Comparison of ENCODE assay signal across 16 cellular contexts in the genomic region with DNA sequence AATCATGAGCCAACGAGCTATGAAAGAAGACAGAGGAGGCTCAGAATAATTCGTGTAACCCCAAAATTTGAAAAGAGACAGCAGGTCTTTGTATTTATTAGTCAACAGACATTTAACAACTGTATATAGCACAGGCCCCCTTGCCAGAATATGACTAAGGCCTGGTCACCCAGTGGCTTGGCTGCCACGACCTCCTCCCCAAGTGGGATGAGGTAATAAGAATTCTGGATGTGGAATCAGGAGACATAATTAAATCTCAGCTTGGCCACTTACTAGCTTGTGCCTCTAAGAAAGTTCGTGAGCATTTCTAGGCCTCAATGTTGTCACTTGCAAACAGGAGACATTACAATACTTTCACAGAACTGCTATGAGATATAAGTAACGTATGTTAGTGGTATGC.
DNase-seq lines count a peak whose midpoint lies in the region; ATAC-seq and TF ChIP-seq lines count a peak whose summit lies in the region.
"Had no signal": no experiment of that assay in that cellular context is flagged by ENCODE, and none has a peak within 500 bp of the region (broad histone marks: within the 10 kb centered on the region; RNA-seq: fewer than 3 reads in every experiment).

No MANE protein-coding gene starts in this region.

- H3K9me3 ChIP-seq in osteoblast (ENCODE audit: low read depth, low read length) (no peaks in the 10 kb centered on the region), T-helper 17 cell (ENCODE audit: control insufficient read depth, low read length, poor library complexity, severe bottlenecking) (no peaks in the 10 kb centered on the region)
- H3K9me3 ChIP-seq: BLaER1, SJSA1 had no signal

- H3K9me3 Mint-ChIP-seq in stimulated activated memory B cell treated with anti-CD40 and anti-IgM and Interleukin-4, amounts not matched to agents 10 μg/mL and 1 μg/mL and 100 μg/mL, for 72 hours = no peaks in the 10 kb centered on the region
- H3K9me3 Mint-ChIP-seq: activated CD8-positive, alpha-beta T cell treated with anti-CD3 and anti-CD28 coated beads for 36 hours had no signal

- H3K4me3 ChIP-seq in fibroblast of the aortic adventitia (ENCODE audit: low read depth, low read length) (no peak overlapping the region), osteoblast (ENCODE audit: insufficient read depth, low read length) (no peak overlapping the region)
- H3K4me3 ChIP-seq: BLaER1, SJSA1 had no signal

- no peaks in the 10 kb centered on the region for H4K20me1 ChIP-seq in osteoblast (ENCODE audit: insufficient read depth, low read length)
- H4K20me1 ChIP-seq: BLaER1 had no signal

- H3K27me3 ChIP-seq in osteoblast (ENCODE audit: insufficient read depth, low read length) = no peaks in the 10 kb centered on the region
- H3K27me3 ChIP-seq: BLaER1, SJSA1 had no signal

- no peak overlapping the region for H3K27ac Mint-ChIP-seq in T-helper 17 cell
- H3K27ac Mint-ChIP-seq in stimulated activated memory B cell treated with anti-CD40 and anti-IgM and Interleukin-4, amounts not matched to agents 10 μg/mL and 1 μg/mL and 100 μg/mL, for 72 hours = no peak overlapping the region
- H3K27ac Mint-ChIP-seq: activated CD8-positive, alpha-beta T cell treated with anti-CD3 and anti-CD28 coated beads for 36 hours; stimulated activated naive CD8-positive, alpha-beta T cell treated with anti-CD3 and anti-CD28 coated beads, Interleukin-15, Interleukin-2, amounts not matched to agents 100 ng/mL and 50 ng/mL, for 24 hours had no signal

- H2AFZ ChIP-seq in osteoblast (ENCODE audit: low read length) = peak overlapping the region; percentile 20

- DNase-seq in GM03348 (ENCODE audit: low spot score) (peak; percentile 74), fibroblast of the aortic adventitia (ENCODE audit: low read depth) (peak; percentile 78), osteoblast (ENCODE audit: insufficient read length, low spot score, missing footprints) (peak; percentile 75), T-helper 17 cell (no peak), GM10266 (ENCODE audit: extremely low spot score) (no peak)
- no peak for DNase-seq in activated T-cell treated with anti-CD3 and anti-CD28 coated beads, Interleukin-2, amount 50 U/mL, for 48 hours
- DNase-seq: activated CD8-positive, alpha-beta T cell treated with anti-CD3 and anti-CD28 coated beads for 36 hours; DMS53; Karpas-422; kidney; NCI-H446 treated with DMSO at 0.1 percent for 48 hours had no signal

- H3K4me1 Mint-ChIP-seq in T-helper 17 cell = peaks cover 2% of the 10 kb centered on the region
- no peaks in the 10 kb centered on the region for H3K4me1 Mint-ChIP-seq in stimulated activated memory B cell treated with anti-CD40 and anti-IgM and Interleukin-4, amounts not matched to agents 10 μg/mL and 1 μg/mL and 100 μg/mL, for 72 hours

- peaks cover 11% of the 10 kb centered on the region for H3K4me1 ChIP-seq in osteoblast (ENCODE audit: insufficient read depth, low read length)
- H3K4me1 ChIP-seq: BLaER1, SJSA1 had no signal

- ATAC-seq in SK-N-SH treated with all-trans-retinoic acid at 6 μM for 48 hours = peak; percentile 82
- ATAC-seq in T-helper 17 cell = no peak
- no peak for ATAC-seq in stimulated activated memory B cell treated with anti-CD40 and anti-IgM and Interleukin-4, amounts not matched to agents 10 μg/mL and 1 μg/mL and 100 μg/mL, for 72 hours
- ATAC-seq: activated CD8-positive, alpha-beta T cell treated with anti-CD3 and anti-CD28 coated beads for 36 hours had no signal

- no peaks in the 10 kb centered on the region for H3K79me2 ChIP-seq in osteoblast (ENCODE audit: insufficient read depth, low read length)

- H3K27ac ChIP-seq in osteoblast (ENCODE audit: low read depth, low read length) = peak overlapping the region; percentile 24
- H3K27ac ChIP-seq: BLaER1, SJSA1 had no signal

- no peak overlapping the region for H3K4me3 Mint-ChIP-seq in T-helper 17 cell
- H3K4me3 Mint-ChIP-seq in stimulated activated memory B cell treated with anti-CD40 and anti-IgM and Interleukin-4, amounts not matched to agents 10 μg/mL and 1 μg/mL and 100 μg/mL, for 72 hours = no peak overlapping the region
- H3K4me3 Mint-ChIP-seq: activated CD8-positive, alpha-beta T cell treated with anti-CD3 and anti-CD28 coated beads for 36 hours; stimulated activated naive CD8-positive, alpha-beta T cell treated with anti-CD3 and anti-CD28 coated beads, Interleukin-15, Interleukin-2, amounts not matched to agents 100 ng/mL and 50 ng/mL, for 24 hours had no signal

- no peaks in the 10 kb centered on the region for H3K36me3 ChIP-seq in osteoblast (ENCODE audit: insufficient read depth, low read length)
- H3K36me3 ChIP-seq: BLaER1, SJSA1 had no signal

- H3K4me2 ChIP-seq in osteoblast (ENCODE audit: insufficient read depth, low read length) = no peak overlapping the region
- H3K4me2 ChIP-seq: BLaER1 had no signal

- TF ChIP-seq CTCF in fibroblast of the aortic adventitia (IDR thresholded peaks at IDR 0.05; ENCODE audit: insufficient read depth, low read length) (no peak), osteoblast (IDR thresholded peaks at IDR 0.05; ENCODE audit: extremely low read depth, low read depth, low read length) (no peak), GM10266 (IDR thresholded peaks at IDR 0.05; ENCODE audit: control insufficient read depth, insufficient read depth, low read depth, missing control alignments) (no peak)

- H3K36me3 Mint-ChIP-seq in T-helper 17 cell (ENCODE audit: low read depth) = peaks cover 3% of the 10 kb centered on the region
- peaks cover 22% of the 10 kb centered on the region for H3K36me3 Mint-ChIP-seq in stimulated activated memory B cell treated with anti-CD40 and anti-IgM and Interleukin-4, amounts not matched to agents 10 μg/mL and 1 μg/mL and 100 μg/mL, for 72 hours

- no peaks in the 10 kb centered on the region for H3K27me3 Mint-ChIP-seq in T-helper 17 cell
- H3K27me3 Mint-ChIP-seq in stimulated activated memory B cell treated with anti-CD40 and anti-IgM and Interleukin-4, amounts not matched to agents 10 μg/mL and 1 μg/mL and 100 μg/mL, for 72 hours = no peaks in the 10 kb centered on the region
- H3K27me3 Mint-ChIP-seq: activated CD8-positive, alpha-beta T cell treated with anti-CD3 and anti-CD28 coated beads for 36 hours; stimulated activated naive CD8-positive, alpha-beta T cell treated with anti-CD3 and anti-CD28 coated beads, Interleukin-15, Interleukin-2, amounts not matched to agents 100 ng/mL and 50 ng/mL, for 24 hours had no signal

TF ChIP-seq in SK-N-SH treated with all-trans-retinoic acid at 6 μM for 48 hours, 23 proteins besides CTCF, POLR2A, EP300 and RAD21:
- TF ChIP-seq TOX (CRISPR knock-in tag; IDR thresholded peaks at IDR 0.05; ENCODE audit: borderline replicate concordance) (no peak), ZNF8 (CRISPR knock-in tag; IDR thresholded peaks at IDR 0.05) (no peak), POU6F1 (CRISPR knock-in tag; IDR thresholded peaks at IDR 0.05; ENCODE audit: borderline replicate concordance, low read depth) (no peak), ZNF565 (CRISPR knock-in tag; conservative IDR thresholded peaks at IDR 0.05; ENCODE audit: low read depth) (no peak), BACH2 (CRISPR knock-in tag; IDR thresholded peaks at IDR 0.05; ENCODE audit: borderline replicate concordance) (no peak), RARB (CRISPR knock-in tag; IDR thresholded peaks at IDR 0.05) (no peak), PATZ1 (CRISPR knock-in tag; IDR thresholded peaks at IDR 0.05; ENCODE audit: borderline replicate concordance) (no peak), ZNF70 (CRISPR knock-in tag; IDR thresholded peaks at IDR 0.05) (no peak)
TF ChIP-seq in SK-N-SH treated with all-trans-retinoic acid at 6 μM for 48 hours: peak in this region for 0.

Comparison
In these comparisons a context has a peak if more than half of its experiments do, and no peak if none do; other contexts are left out.
1. DNase-seq: peak in GM03348 (single experiment), fibroblast of the aortic adventitia (single experiment) and osteoblast (single experiment); none in activated T-cell treated with anti-CD3 and anti-CD28 coated beads, Interleukin-2, amount 50 U/mL, for 48 hours (0 of 2), T-helper 17 cell (0 of 3) and GM10266 (single experiment).